Comparison of ENCODE assay signal across 8 cellular contexts in genomic region chr7:129054438-129055293, GRCh38. TPM values are rescaled to one million over a fixed set of nuclear protein-coding genes. Genes with fewer than 3 reads are reported as not detected.
DNase-seq lines count a peak whose midpoint lies in the region; ATAC-seq and TF ChIP-seq lines count a peak whose summit lies in the region.

TNPO3 (minus strand) TSS chr7:129055111; CDS start chr7:129054770, 341 bp downstream.

- peaks cover 57% of the 10 kb centered on the region for H3K79me2 ChIP-seq in DOHH2 (ENCODE audit: control insufficient read depth, low read length)

- H3K36me3 ChIP-seq in DOHH2 (ENCODE audit: control insufficient read depth, low read length) = peaks cover 23% of the 10 kb centered on the region

- peaks cover 2 to 11% (median 5%) of the 10 kb centered on the region in 3 donors for H3K36me3 Mint-ChIP-seq in naive thymus-derived CD8-positive, alpha-beta T cell

- peaks cover 3 to 7% (median 4%) of the 10 kb centered on the region in 5 donors for H3K27me3 Mint-ChIP-seq in naive thymus-derived CD8-positive, alpha-beta T cell

- DNase-seq in Kasumi-1 (lab: John Stamatoyannopoulos, UW) (peak; percentile 92 to 94), RPMI7951 (ENCODE audit: low read depth) (peak; percentile 93), fibroblast of mammary gland (ENCODE audit: low read depth) (peak; percentile 87)
- DNase-seq in activated T-helper 1 cell treated with anti-CD3 and anti-CD28 coated beads, Interleukin-2, amount 50 U/mL, for 16 hours (ENCODE audit: low read depth in 1 of 2, low spot score in 1 of 2) = peak; percentile 74 to 81
- DNase-seq in naive thymus-derived CD8-positive, alpha-beta T cell = peak; percentile 78 to 92 (median 86)
- peak; percentile 75 to 97 (median 88) for DNase-seq in stimulated activated naive CD4-positive, alpha-beta T cell (lab: John Stamatoyannopoulos, UW)

- TF ChIP-seq CTCF in DOHH2 (IDR thresholded peaks at IDR 0.05; ENCODE audit: low read depth, low read length, poor library complexity, severe bottlenecking) (peak; percentile 47), fibroblast of mammary gland (conservative IDR thresholded peaks at IDR 0.05; ENCODE audit: control insufficient read depth, insufficient read depth, low read depth, low read length) (no peak)

- H3F3A ChIP-seq in DOHH2 (ENCODE audit: control insufficient read depth, insufficient read depth) = no peaks in the 10 kb centered on the region

- peaks cover 36% of the 10 kb centered on the region for H3K4me1 ChIP-seq in DOHH2 (ENCODE audit: control insufficient read depth, low read length)

- H3K27ac ChIP-seq in DOHH2 (ENCODE audit: low read depth, low read length) = peak within 1 kb of the TSS; percentile 70

- no peaks in the 10 kb centered on the region for H3K9me2 ChIP-seq in DOHH2 (replicated peaks; ENCODE audit: control insufficient read depth, low read length)

- peaks cover 12% of the 10 kb centered on the region for H3K27me3 ChIP-seq in DOHH2 (ENCODE audit: control insufficient read depth, low read length)

- H3K4me3 Mint-ChIP-seq in naive thymus-derived CD8-positive, alpha-beta T cell = peak within 1 kb of the TSS; percentile 95 to 100 (median 99)

- no peaks in the 10 kb centered on the region for H3K9me3 Mint-ChIP-seq in naive thymus-derived CD8-positive, alpha-beta T cell

- no peaks in the 10 kb centered on the region for H3K9me3 ChIP-seq in DOHH2 (ENCODE audit: control insufficient read depth, insufficient read depth, low read length)

- POLR2A ChIA-PET in naive thymus-derived CD8-positive, alpha-beta T cell (lab: Charles Lee) = interaction anchor here (0.6 to 1.7 kb wide), 5 partner anchors 10 to 896 kb away, joined by 3 to 10 read pairs (median 4); partner anchors contain the start of gene TSPAN33

- H3K4me2 ChIP-seq in DOHH2 (ENCODE audit: low read length) = peak within 1 kb of the TSS; percentile 90

- H3K4me3 ChIP-seq in DOHH2 (ENCODE audit: low read length) (peak within 1 kb of the TSS; percentile 80), fibroblast of mammary gland (ENCODE audit: control insufficient read depth, low read depth, low read length) (peak within 1 kb of the TSS; percentile 96)

- H4K20me1 ChIP-seq in DOHH2 (ENCODE audit: control insufficient read depth, insufficient read depth, low read depth, low read length) = peaks cover 8% of the 10 kb centered on the region; the same call in 1 of the 2 replicates

- H3K4me1 Mint-ChIP-seq in naive thymus-derived CD8-positive, alpha-beta T cell = peaks cover 16 to 46% (median 37%) of the 10 kb centered on the region in 4 donors

- H3K27ac Mint-ChIP-seq in naive thymus-derived CD8-positive, alpha-beta T cell = peak within 1 kb of the TSS; percentile 97 to 100 (median 99)

- peak; percentile 72 for ATAC-seq in GM21825 (IDR thresholded peaks at IDR 0.05; ENCODE audit: unreplicated experiment)
- ATAC-seq in naive thymus-derived CD8-positive, alpha-beta T cell = peak; percentile 86 to 89

RNA-seq across cellular contexts. Expression of gene TNPO3, which starts in this region (rescaled TPM):
- total RNA-seq in RPMI7951 (2014; rRNA removed; shearing (Covaris generic)) = 53.4 and 59.0 TPM in 2 replicates
- 10 to 100 TPM; 39.3 to 40.3 TPM for total RNA-seq in naive thymus-derived CD8-positive, alpha-beta T cell
- 10 to 100 TPM; 30.3 to 36.3 (median 33.8) TPM for polyA plus RNA-seq in naive thymus-derived CD8-positive, alpha-beta T cell

Comparison
In these comparisons a context has a peak if more than half of its experiments do, and no peak if none do; other contexts are left out.
1. Peak in every context shown above with its lines: DNase-seq, ATAC-seq, H3K4me3 ChIP-seq and H3K27ac ChIP-seq.